In genomic region chr15:87487484-87487883, GRCh38 we compare ENCODE assay signal across 15 cellular contexts.
DNase-seq lines count a peak whose midpoint lies in the region; ATAC-seq and TF ChIP-seq lines count a peak whose summit lies in the region.
"Had no signal": no experiment of that assay in that cellular context is flagged by ENCODE, and none has a peak within 500 bp of the region (broad histone marks: within the 10 kb centered on the region; RNA-seq: fewer than 3 reads in every experiment).

No MANE protein-coding gene starts in this region.

- H3K27me3 Mint-ChIP-seq in Calu3 (ENCODE audit: unreplicated experiment), result no peaks in the 10 kb centered on the region
- no peaks in the 10 kb centered on the region for H3K27me3 Mint-ChIP-seq in CD8-positive, alpha-beta memory T cell
- H3K27me3 Mint-ChIP-seq: B cell had no signal

- DNase-seq in Right ventricle myocardium superior (no peak), right atrium auricular region (ENCODE audit: low spot score) (no peak), left cardiac atrium (no peak), psoas muscle (no peak), Calu3 (no peak), NCI-H526 (lab: John Stamatoyannopoulos, UW) (no peak)
- no peak for DNase-seq in CD8-positive, alpha-beta memory T cell
- DNase-seq: 8988T; CD8-positive, alpha-beta T cell; COR-L47; GDM1; HCEC 1CT had no signal

- H3K27ac Mint-ChIP-seq in Calu3 (ENCODE audit: unreplicated experiment), result no peak overlapping the region
- no peak overlapping the region for H3K27ac Mint-ChIP-seq in CD8-positive, alpha-beta memory T cell
- H3K27ac Mint-ChIP-seq: B cell; CD8-positive, alpha-beta T cell; GM23338 had no signal

- TF ChIP-seq CTCF in right atrium auricular region (IDR thresholded peaks at IDR 0.05) (no peak), psoas muscle (IDR thresholded peaks at IDR 0.05) (no peak), Calu3 (IDR thresholded peaks at IDR 0.05; ENCODE audit: unreplicated experiment) (no peak)

- CTCF ChIA-PET in Calu3 (lab: Charles Lee), result no interaction called here
- CTCF ChIA-PET in CD8-positive, alpha-beta memory T cell (lab: Charles Lee), result no interaction called here

- H3K27me3 ChIP-seq in right atrium auricular region (no peaks in the 10 kb centered on the region), psoas muscle (ENCODE audit: insufficient read depth in 3 of 3, low read length in 2 of 3) (no peaks in the 10 kb centered on the region)
- no peaks in the 10 kb centered on the region for H3K27me3 ChIP-seq in CD8-positive, alpha-beta memory T cell (ENCODE audit: insufficient read depth, low read length, poor library complexity, severe bottlenecking)
- H3K27me3 ChIP-seq: BLaER1 treated with 17β-estradiol and CSF1 and Interleukin-3, amounts not matched to agents 10 nM and 100 nM had no signal

- no peaks in the 10 kb centered on the region for H3K36me3 ChIP-seq in right atrium auricular region
- no peaks in the 10 kb centered on the region for H3K36me3 ChIP-seq in psoas muscle (ENCODE audit: insufficient read depth in 1 of 2, low read depth in 1 of 2)
- no peaks in the 10 kb centered on the region for H3K36me3 ChIP-seq in CD8-positive, alpha-beta memory T cell (ENCODE audit: insufficient read depth, low read length)
- H3K36me3 ChIP-seq: BLaER1 treated with 17β-estradiol and CSF1 and Interleukin-3, amounts not matched to agents 10 nM and 100 nM had no signal

- intact Hi-C loops in Right ventricle myocardium superior (cut with DNase I), result no loop called here
- intact Hi-C loops in left cardiac atrium (cut with DNase I), result no loop called here
- intact Hi-C loops in psoas muscle (cut with DNase I), result no loop called here
- intact Hi-C loops in Calu3 (cut with micrococcal nuclease; ENCODE audit: unreplicated experiment), result no loop called here

- H3K9me3 ChIP-seq in right atrium auricular region (no peaks in the 10 kb centered on the region), psoas muscle (no peaks in the 10 kb centered on the region)
- H3K9me3 ChIP-seq in CD8-positive, alpha-beta memory T cell (ENCODE audit: low read length), result no peaks in the 10 kb centered on the region
- H3K9me3 ChIP-seq: BLaER1 treated with 17β-estradiol and CSF1 and Interleukin-3, amounts not matched to agents 10 nM and 100 nM had no signal

- H3K4me3 Mint-ChIP-seq in Calu3 (ENCODE audit: low read depth, unreplicated experiment), result no peak overlapping the region
- no peak overlapping the region for H3K4me3 Mint-ChIP-seq in CD8-positive, alpha-beta memory T cell
- H3K4me3 Mint-ChIP-seq: B cell; CD8-positive, alpha-beta T cell; GM23338 had no signal

- peak; percentile 85 for ATAC-seq in Right ventricle myocardium superior (ENCODE audit: poor library complexity)
- peak; percentile 18 to 86 for ATAC-seq in left cardiac atrium
- peak; percentile 63 to 87 (median 75) for ATAC-seq in psoas muscle
- ATAC-seq: CD8-positive, alpha-beta T cell; GM23338 had no signal

- no peaks in the 10 kb centered on the region for H3K4me1 Mint-ChIP-seq in Calu3 (ENCODE audit: low read depth, unreplicated experiment)
- H3K4me1 Mint-ChIP-seq in CD8-positive, alpha-beta memory T cell, result no peaks in the 10 kb centered on the region
- H3K4me1 Mint-ChIP-seq: B cell, GM23338 had no signal

- H3K27ac ChIP-seq in right atrium auricular region (peak overlapping the region in 1 of 2 donors; percentile 64), psoas muscle (no peak overlapping the region)
- H3K27ac ChIP-seq in CD8-positive, alpha-beta memory T cell (ENCODE audit: low read depth, low read length), result no peak overlapping the region
- H3K27ac ChIP-seq: BLaER1 treated with 17β-estradiol and CSF1 and Interleukin-3, amounts not matched to agents 10 nM and 100 nM had no signal

- H3K4me3 ChIP-seq in right atrium auricular region, result no peak overlapping the region
- H3K4me3 ChIP-seq in psoas muscle, result no peak overlapping the region
- H3K4me3 ChIP-seq in CD8-positive, alpha-beta memory T cell (ENCODE audit: low read length), result no peak overlapping the region
- H3K4me3 ChIP-seq: BLaER1 treated with 17β-estradiol and CSF1 and Interleukin-3, amounts not matched to agents 10 nM and 100 nM; GM23338 had no signal

- POLR2A ChIA-PET in CD8-positive, alpha-beta memory T cell (lab: Charles Lee), result no interaction called here

- WGBS in psoas muscle, 3 donors, result 43 to 56% (median 48%) methylated on average over 2 of the region's 2 CpGs

- peaks cover 14% of the 10 kb centered on the region for H3K9me3 Mint-ChIP-seq in Calu3 (ENCODE audit: low read depth, unreplicated experiment)
- H3K9me3 Mint-ChIP-seq in CD8-positive, alpha-beta memory T cell, result peaks cover 0 to 3% (median 0%) of the 10 kb centered on the region in 5 donors
- H3K9me3 Mint-ChIP-seq: GM23338 had no signal

- no peaks in the 10 kb centered on the region for H3K36me3 Mint-ChIP-seq in Calu3 (ENCODE audit: insufficient read depth, unreplicated experiment)
- no peaks in the 10 kb centered on the region for H3K36me3 Mint-ChIP-seq in CD8-positive, alpha-beta memory T cell
- H3K36me3 Mint-ChIP-seq: CD8-positive, alpha-beta T cell had no signal

- BruUV-seq in Calu3 (replicated peaks; lab: Mats Ljungman, UMichigan), result no TSS peak

- no peaks in the 10 kb centered on the region for H3K4me1 ChIP-seq in right atrium auricular region
- peaks cover 8% of the 10 kb centered on the region for H3K4me1 ChIP-seq in psoas muscle
- no peaks in the 10 kb centered on the region for H3K4me1 ChIP-seq in CD8-positive, alpha-beta memory T cell (ENCODE audit: insufficient read depth, low read length)
- H3K4me1 ChIP-seq: BLaER1 treated with 17β-estradiol and CSF1 and Interleukin-3, amounts not matched to agents 10 nM and 100 nM had no signal
